ENCODE assay signal across 8 cellular contexts in the genomic region with DNA sequence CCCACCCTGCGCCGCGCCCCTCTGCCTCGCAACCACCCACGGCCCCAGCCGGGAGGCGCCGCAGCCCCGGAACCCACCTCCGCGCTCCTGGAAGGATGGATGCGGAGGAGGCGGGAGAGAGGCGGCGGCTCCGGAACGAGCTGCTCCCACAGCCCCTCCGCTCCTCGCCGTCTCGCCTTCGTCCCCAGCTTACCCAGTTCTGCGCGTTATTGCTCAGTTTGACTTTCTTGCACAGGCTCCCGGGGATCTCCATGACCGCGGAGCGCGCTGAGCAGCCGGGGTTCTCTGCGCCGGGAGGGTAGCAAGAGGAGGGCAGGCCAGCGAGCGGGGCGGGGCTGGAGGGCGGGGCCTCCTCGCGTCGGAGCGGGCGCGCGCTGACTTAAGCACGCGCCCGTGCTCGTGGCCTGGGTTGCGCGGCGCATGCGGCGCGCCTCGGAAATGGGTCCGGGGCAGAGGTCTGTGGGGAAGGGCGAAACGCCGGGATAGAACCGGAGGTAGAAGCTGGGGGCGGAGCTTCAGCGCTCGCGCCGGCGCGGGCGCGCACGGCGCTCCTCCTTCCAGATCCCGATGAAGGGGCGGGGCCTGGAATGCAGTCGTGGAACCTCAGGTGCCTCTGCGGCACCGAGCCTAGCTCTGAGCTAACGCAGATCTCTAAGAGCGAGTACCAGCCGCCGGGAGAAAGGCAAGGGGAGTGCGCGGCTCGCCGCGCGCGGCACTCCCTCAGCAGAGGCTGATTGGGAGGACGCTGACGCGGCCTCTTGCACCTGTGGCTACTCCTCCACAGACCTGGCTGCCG. TPM values are rescaled to one million over a fixed set of nuclear protein-coding genes. Genes with fewer than 3 reads are reported as not detected.
DNase-seq lines count a peak whose midpoint lies in the region; ATAC-seq and TF ChIP-seq lines count a peak whose summit lies in the region.

A gene (minus strand): TSS at position 308 of the 796 bp plus-strand sequence. CDS start 55 bp downstream, at position 253.

- CTCF ChIA-PET in BJ (lab: Yijun Ruan, JAX): interaction anchor here (1.3 to 5.1 kb wide), 3 partner anchors 14 to 20 kb away, joined by 3 to 26 read pairs (median 13); no protein-coding TSS in a partner anchor
- CTCF ChIA-PET in activated CD4-positive, alpha-beta T cell treated with anti-CD3 and anti-CD28 coated beads for 36 hours (lab: Charles Lee): interaction anchor here (0.8 to 1.9 kb wide), 4 partner anchors 10 to 134 kb away, joined by 3 to 8 read pairs (median 4); no protein-coding TSS in a partner anchor

- peak; percentile 88 for DNase-seq in BJ (ENCODE audit: low read depth)
- DNase-seq in GM19240 (ENCODE audit: insufficient read length, low spot score): peak; percentile 52
- DNase-seq in NCI-H524 (lab: John Stamatoyannopoulos, UW): peak; percentile 89 to 93
- peak; percentile 97 for DNase-seq in activated CD4-positive, alpha-beta T cell treated with anti-CD3 and anti-CD28 coated beads for 36 hours
- DNase-seq in chondrocyte (ENCODE audit: low spot score): peak; percentile 99
- peak; percentile 82 for DNase-seq in kidney epithelial cell (ENCODE audit: low read depth)
- peak; percentile 97 for DNase-seq in stimulated activated CD4-positive, alpha-beta T cell treated with anti-CD3 and anti-CD28 coated beads, Interleukin-15, amount 100 ng/mL, for 24 hours

- peaks cover 4% of the 10 kb centered on the region for H3K36me3 Mint-ChIP-seq in activated CD4-positive, alpha-beta T cell treated with anti-CD3 and anti-CD28 coated beads for 36 hours (ENCODE audit: low read depth)
- H3K36me3 Mint-ChIP-seq in chondrocyte (ENCODE audit: low read depth): peaks cover 4% of the 10 kb centered on the region

- H3K4me3 ChIP-seq in BJ (ENCODE audit: low read depth, low read length) (peak within 1 kb of the TSS; percentile 86), kidney epithelial cell (ENCODE audit: low read depth, low read length) (peak within 1 kb of the TSS; percentile 95)

- POLR2A ChIA-PET in BJ (lab: Charles Lee): interaction anchor here (0.6 kb wide), 1 partner anchor 212 kb away, joined by 3 read pairs; no protein-coding TSS in a partner anchor
- POLR2A ChIA-PET in activated CD4-positive, alpha-beta T cell treated with anti-CD3 and anti-CD28 coated beads for 36 hours (lab: Charles Lee): interaction anchor here (1.0 kb wide), 1 partner anchor 16 kb away, joined by 3 read pairs; no protein-coding TSS in a partner anchor

- intact Hi-C loops in activated CD4-positive, alpha-beta T cell treated with anti-CD3 and anti-CD28 coated beads for 36 hours (cut with DNase I, micrococcal nuclease): loop anchor here (1.0 to 10.0 kb wide), 14 partner anchors 29 to 1405 kb away; a partner anchor contains a TSS

- no peaks in the 10 kb centered on the region for H3K9me3 Mint-ChIP-seq in activated CD4-positive, alpha-beta T cell treated with anti-CD3 and anti-CD28 coated beads for 36 hours (ENCODE audit: low read depth)
- no peaks in the 10 kb centered on the region for H3K9me3 Mint-ChIP-seq in chondrocyte (ENCODE audit: low read depth)

- H3K27ac Mint-ChIP-seq in activated CD4-positive, alpha-beta T cell treated with anti-CD3 and anti-CD28 coated beads for 36 hours: peak within 1 kb of the TSS; percentile 94
- peak within 1 kb of the TSS; percentile 99 for H3K27ac Mint-ChIP-seq in chondrocyte (ENCODE audit: unreplicated experiment)

- H3K27me3 Mint-ChIP-seq in activated CD4-positive, alpha-beta T cell treated with anti-CD3 and anti-CD28 coated beads for 36 hours: no peaks in the 10 kb centered on the region
- no peaks in the 10 kb centered on the region for H3K27me3 Mint-ChIP-seq in chondrocyte (ENCODE audit: low read depth)

- no peaks in the 10 kb centered on the region for H3K27me3 ChIP-seq in BJ (ENCODE audit: control insufficient read depth, insufficient read depth, low read length)
- no peaks in the 10 kb centered on the region for H3K27me3 ChIP-seq in kidney epithelial cell (ENCODE audit: control insufficient read depth, insufficient read depth, low read length)

- ATAC-seq in HG03457 (IDR thresholded peaks at IDR 0.05; ENCODE audit: unreplicated experiment): peak; percentile 83
- peak; percentile 93 for ATAC-seq in activated CD4-positive, alpha-beta T cell treated with anti-CD3 and anti-CD28 coated beads for 36 hours

- no peak for TF ChIP-seq CTCF in BJ (IDR thresholded peaks at IDR 0.05; ENCODE audit: insufficient read depth, low read depth, low read length)
- no peak for TF ChIP-seq CTCF in chondrocyte (IDR thresholded peaks at IDR 0.05)
- no peak for TF ChIP-seq CTCF in kidney epithelial cell (IDR thresholded peaks at IDR 0.05; ENCODE audit: insufficient read depth, low read length, poor library complexity, severe bottlenecking)

- H3K4me3 Mint-ChIP-seq in activated CD4-positive, alpha-beta T cell treated with anti-CD3 and anti-CD28 coated beads for 36 hours: peak within 1 kb of the TSS; percentile 94
- H3K4me3 Mint-ChIP-seq in chondrocyte (ENCODE audit: unreplicated experiment): peak within 1 kb of the TSS; percentile 86

- peaks cover 28% of the 10 kb centered on the region for H3K4me1 Mint-ChIP-seq in activated CD4-positive, alpha-beta T cell treated with anti-CD3 and anti-CD28 coated beads for 36 hours
- peaks cover 52% of the 10 kb centered on the region for H3K4me1 Mint-ChIP-seq in chondrocyte (ENCODE audit: low read depth)

- H3K36me3 ChIP-seq in BJ (ENCODE audit: control insufficient read depth, insufficient read depth, low read length) (no peaks in the 10 kb centered on the region), kidney epithelial cell (ENCODE audit: control insufficient read depth, insufficient read depth, low read length) (no peaks in the 10 kb centered on the region)

RNA-seq across cellular contexts. Expression of the gene that starts here (rescaled TPM):
- 44.2 and 67.7 TPM in 2 replicates for polyA plus RNA-seq in BJ (2011; rRNA removed)
- 31.3 and 43.3 TPM in 2 replicates for polyA minus RNA-seq in BJ (2011; rRNA and poly(A)+ RNA removed)
- 10 to 100 TPM; 31.0 to 37.6 TPM for total RNA-seq in activated CD4-positive, alpha-beta T cell treated with anti-CD3 and anti-CD28 coated beads for 36 hours
- 104 to 155 TPM (median 105 TPM) in 3 replicates for total RNA-seq in chondrocyte
- total RNA-seq in kidney epithelial cell: 44.7 and 60.3 TPM in 2 replicates

Comparison
In these comparisons a context has a peak if more than half of its experiments do, and no peak if none do; other contexts are left out.
1. Peak in every context shown above with its lines: DNase-seq, ATAC-seq and H3K4me3 ChIP-seq.